31 cellular contexts compared by ENCODE assay signal in genomic region chr7:130118294-130118693, GRCh38.
"Had no signal": no experiment of that assay in that cellular context is flagged by ENCODE, and none has a peak within 500 bp of the region (broad histone marks: within the 10 kb centered on the region; RNA-seq: fewer than 3 reads in every experiment).

No MANE protein-coding gene starts in this region.

- ATAC-seq: activated CD4-positive, CD25-positive, alpha-beta regulatory T cell treated with anti-CD3 and anti-CD28 coated beads, Interleukin-2, amount 50 U/mL, for 24 hours; activated CD8-positive, alpha-beta memory T cell treated with anti-CD3 and anti-CD28 coated beads, Interleukin-2, amount 10 ng/mL, durations not matched to agents 7 days and 5 days; activated CD8-positive, alpha-beta T cell treated with anti-CD3 and anti-CD28 coated beads, Interleukin-2, amount 10 ng/mL, durations not matched to agents 7 days and 5 days; activated naive CD4-positive, alpha-beta T cell treated with anti-CD3 and anti-CD28 coated beads, Interleukin-2, amount 50 U/mL, for 72 hours; foreskin keratinocyte; gastrocnemius medialis; heart left ventricle; T-helper 17 cell had no signal

- H3K9me3 Mint-ChIP-seq: activated B cell treated with CpG ODN at 0.5 μM for 24 hours; activated CD4-positive, alpha-beta T cell treated with anti-CD3 and anti-CD28 coated beads, Interleukin-2, amount 10 ng/mL, durations not matched to agents 7 days and 5 days; activated naive CD4-positive, alpha-beta T cell treated with anti-CD3 and anti-CD28 coated beads, Interleukin-2, amount 10 ng/mL, durations not matched to agents 7 days and 5 days; activated naive CD4-positive, alpha-beta T cell treated with anti-CD3 and anti-CD28 coated beads, Interleukin-2, amount 50 U/mL, for 72 hours; activated naive CD8-positive, alpha-beta T cell treated with anti-CD3 and anti-CD28 coated beads, Interleukin-2, amount 10 ng/mL, durations not matched to agents 7 days and 5 days; activated T-helper 1 cell treated with anti-CD3 and anti-CD28 coated beads, Interleukin-12 subunit alpha, Interleukin-12 subunit beta, Interleukin-2, Interleukin-4 antibody, amounts not matched to agents 30 ng/mL and 10 ng/mL and 1 ng/mL, durations not matched to agents 14 hours and 24 hours and 36 hours; brain; endodermal cell; T-helper 2 cell treated with Interferon-gamma antibody and Interleukin-4, amounts not matched to agents 5 μg/mL and 100 μg/mL, for 36 hours had no signal

- H3K27ac Mint-ChIP-seq: activated B cell treated with CpG ODN at 0.5 μM for 24 hours; activated CD4-positive, alpha-beta T cell treated with anti-CD3 and anti-CD28 coated beads, Interleukin-2, amount 10 ng/mL, durations not matched to agents 7 days and 5 days; activated CD8-positive, alpha-beta memory T cell treated with anti-CD3 and anti-CD28 coated beads, Interleukin-2, amount 10 ng/mL, durations not matched to agents 7 days and 5 days; activated CD8-positive, alpha-beta T cell treated with anti-CD3 and anti-CD28 coated beads, Interleukin-2, amount 10 ng/mL, durations not matched to agents 7 days and 5 days; activated naive CD4-positive, alpha-beta T cell treated with anti-CD3 and anti-CD28 coated beads, Interleukin-2, amount 10 ng/mL, durations not matched to agents 7 days and 5 days; activated naive CD4-positive, alpha-beta T cell treated with anti-CD3 and anti-CD28 coated beads, Interleukin-2, amount 50 U/mL, for 72 hours; activated naive CD8-positive, alpha-beta T cell treated with anti-CD3 and anti-CD28 coated beads, Interleukin-2, amount 10 ng/mL, durations not matched to agents 7 days and 5 days; activated T-helper 1 cell treated with anti-CD3 and anti-CD28 coated beads, Interleukin-12 subunit alpha, Interleukin-12 subunit beta, Interleukin-2, Interleukin-4 antibody, amounts not matched to agents 30 ng/mL and 10 ng/mL and 1 ng/mL, durations not matched to agents 14 hours and 24 hours and 36 hours; endodermal cell; T-helper 17 cell; T-helper 2 cell treated with Interferon-gamma antibody and Interleukin-4, amounts not matched to agents 5 μg/mL and 100 μg/mL, for 36 hours had no signal

- H3K27me3 Mint-ChIP-seq: activated B cell treated with CpG ODN at 0.5 μM for 24 hours; activated CD4-positive, alpha-beta T cell treated with anti-CD3 and anti-CD28 coated beads, Interleukin-2, amount 10 ng/mL, durations not matched to agents 7 days and 5 days; activated CD8-positive, alpha-beta memory T cell treated with anti-CD3 and anti-CD28 coated beads, Interleukin-2, amount 10 ng/mL, durations not matched to agents 7 days and 5 days; activated naive CD4-positive, alpha-beta T cell treated with anti-CD3 and anti-CD28 coated beads, Interleukin-2, amount 10 ng/mL, durations not matched to agents 7 days and 5 days; activated naive CD8-positive, alpha-beta T cell treated with anti-CD3 and anti-CD28 coated beads, Interleukin-2, amount 10 ng/mL, durations not matched to agents 7 days and 5 days; brain; T-helper 17 cell had no signal

- H3K4me3 Mint-ChIP-seq: activated B cell treated with CpG ODN at 0.5 μM for 24 hours; activated CD4-positive, alpha-beta T cell treated with anti-CD3 and anti-CD28 coated beads, Interleukin-2, amount 10 ng/mL, durations not matched to agents 7 days and 5 days; activated CD8-positive, alpha-beta memory T cell treated with anti-CD3 and anti-CD28 coated beads, Interleukin-2, amount 10 ng/mL, durations not matched to agents 7 days and 5 days; activated CD8-positive, alpha-beta T cell treated with anti-CD3 and anti-CD28 coated beads, Interleukin-2, amount 10 ng/mL, durations not matched to agents 7 days and 5 days; activated naive CD4-positive, alpha-beta T cell treated with anti-CD3 and anti-CD28 coated beads, Interleukin-2, amount 10 ng/mL, durations not matched to agents 7 days and 5 days; activated naive CD8-positive, alpha-beta T cell treated with anti-CD3 and anti-CD28 coated beads, Interleukin-2, amount 10 ng/mL, durations not matched to agents 7 days and 5 days; activated T-helper 1 cell treated with anti-CD3 and anti-CD28 coated beads, Interleukin-12 subunit alpha, Interleukin-12 subunit beta, Interleukin-2, Interleukin-4 antibody, amounts not matched to agents 30 ng/mL and 10 ng/mL and 1 ng/mL, durations not matched to agents 14 hours and 24 hours and 36 hours; brain; endodermal cell; T-helper 17 cell; T-helper 2 cell treated with Interferon-gamma antibody and Interleukin-4, amounts not matched to agents 5 μg/mL and 100 μg/mL, for 36 hours had no signal

- DNase-seq: activated B cell treated with CpG ODN at 0.5 μM for 24 hours; activated CD4-positive, alpha-beta T cell treated with anti-CD3 and anti-CD28 coated beads, Interleukin-2, amount 10 ng/mL, durations not matched to agents 7 days and 5 days; activated CD4-positive, alpha-beta T cell treated with anti-CD3 and anti-CD28 coated beads, Interleukin-2, amount 50 U/mL, for 4 hours; activated CD8-positive, alpha-beta memory T cell treated with anti-CD3 and anti-CD28 coated beads, Interleukin-2, amount 10 ng/mL, durations not matched to agents 7 days and 5 days; activated CD8-positive, alpha-beta memory T cell treated with anti-CD3 and anti-CD28 coated beads, Interleukin-2, amount 50 U/mL, for 4 hours; activated CD8-positive, alpha-beta T cell treated with anti-CD3 and anti-CD28 coated beads, Interleukin-2, amount 10 ng/mL, durations not matched to agents 7 days and 5 days; activated gamma-delta T cell; activated naive CD4-positive, alpha-beta T cell; activated naive CD4-positive, alpha-beta T cell treated with anti-CD3 and anti-CD28 coated beads, Interleukin-2, amount 10 ng/mL, durations not matched to agents 7 days and 5 days; activated naive CD8-positive, alpha-beta T cell treated with anti-CD3 and anti-CD28 coated beads, Interleukin-2, amount 10 ng/mL, durations not matched to agents 7 days and 5 days; activated T-cell treated with anti-CD3 and anti-CD28 coated beads, Interleukin-2, amount 50 U/mL, for 1 hour; activated T-cell treated with anti-CD3 and anti-CD28 coated beads, Interleukin-2, amount 50 U/mL, for 48 hours; central memory CD4-positive, alpha-beta T cell; cerebellar nuclear complex; colonic mucosa; effector CD8-positive, alpha-beta T cell; endodermal cell; erythroblast; foreskin keratinocyte; gastrocnemius medialis; glutamatergic neuron; heart left ventricle; T-helper 1 cell; T-helper 17 cell; T1000; WERI-Rb-1 had no signal
